In genomic region chr12:116076399-116076798, GRCh38 we compare ENCODE assay signal across 21 cellular contexts.
"Had no signal": no experiment of that assay in that cellular context is flagged by ENCODE, and none has a peak within 500 bp of the region (broad histone marks: within the 10 kb centered on the region; RNA-seq: fewer than 3 reads in every experiment).

No MANE protein-coding gene starts in this region.

- ATAC-seq: activated CD8-positive, alpha-beta T cell treated with anti-CD3 and anti-CD28 coated beads, Interleukin-2, amount 10 ng/mL, durations not matched to agents 7 days and 5 days; activated naive CD4-positive, alpha-beta T cell treated with anti-CD3 and anti-CD28 coated beads, Interleukin-2, amount 50 U/mL, for 72 hours; body of pancreas; natural killer cell treated with Interleukin-12 subunit alpha and Interleukin-12 subunit beta and Interleukin-15 and Interleukin-18, amount 100 ng/mL, for 72 hours; stimulated activated naive CD8-positive, alpha-beta T cell treated with anti-CD3 and anti-CD28 coated beads, Interleukin-15, Interleukin-2, amounts not matched to agents 100 U/mL and 50 U/mL, for 24 hours had no signal

- H3K36me3 Mint-ChIP-seq: activated naive CD4-positive, alpha-beta T cell treated with anti-CD3 and anti-CD28 coated beads, Interleukin-2, amount 50 U/mL, for 72 hours; natural killer cell treated with Interleukin-12 subunit alpha and Interleukin-12 subunit beta and Interleukin-15 and Interleukin-18, amount 100 ng/mL, for 72 hours had no signal

- DNase-seq: activated B cell treated with CpG ODN at 0.5 μM for 24 hours; activated CD4-positive, alpha-beta T cell treated with anti-CD3 and anti-CD28 coated beads, Interleukin-2, amount 10 ng/mL, durations not matched to agents 24 days and 14 days; activated CD8-positive, alpha-beta memory T cell treated with anti-CD3 and anti-CD28 coated beads, Interleukin-2, amount 50 U/mL, for 4 hours; activated CD8-positive, alpha-beta T cell treated with anti-CD3 and anti-CD28 coated beads, Interleukin-2, amount 10 ng/mL, durations not matched to agents 7 days and 5 days; activated gamma-delta T cell; activated T-cell treated with anti-CD3 and anti-CD28 coated beads, Interleukin-2, amount 50 U/mL, for 48 hours; body of pancreas; dorsolateral prefrontal cortex; endodermal cell; erythroblast; foreskin melanocyte; nucleus accumbens; stimulated activated CD4-positive, alpha-beta T cell treated with anti-CD3 and anti-CD28 coated beads, Interleukin-4, amount 100 ng/mL, for 24 hours; stimulated activated CD8-positive, alpha-beta memory T cell treated with anti-CD3 and anti-CD28 coated beads, Interleukin-4, amount 100 ng/mL, for 48 hours; stimulated activated naive CD8-positive, alpha-beta T cell treated with anti-CD3 and anti-CD28 coated beads, Interleukin-15, Interleukin-2, amounts not matched to agents 100 U/mL and 50 U/mL, for 24 hours; upper lobe of left lung had no signal

- H3K4me3 ChIP-seq: body of pancreas, dorsolateral prefrontal cortex, right atrium auricular region, skin epidermis, upper lobe of left lung had no signal

- H3K27ac ChIP-seq: body of pancreas, dorsolateral prefrontal cortex, right atrium auricular region, upper lobe of left lung had no signal

- H3K27me3 Mint-ChIP-seq: activated B cell treated with CpG ODN at 0.5 μM for 24 hours; activated CD4-positive, alpha-beta T cell treated with anti-CD3 and anti-CD28 coated beads, Interleukin-2, amount 10 ng/mL, durations not matched to agents 24 days and 14 days; natural killer cell treated with Interleukin-12 subunit alpha and Interleukin-12 subunit beta and Interleukin-15 and Interleukin-18, amount 100 ng/mL, for 72 hours; progenitor cell of endocrine pancreas had no signal

- H3K4me3 Mint-ChIP-seq: activated B cell treated with CpG ODN at 0.5 μM for 24 hours; activated CD4-positive, alpha-beta T cell treated with anti-CD3 and anti-CD28 coated beads, Interleukin-2, amount 10 ng/mL, durations not matched to agents 24 days and 14 days; activated CD8-positive, alpha-beta T cell treated with anti-CD3 and anti-CD28 coated beads, Interleukin-2, amount 10 ng/mL, durations not matched to agents 7 days and 5 days; endodermal cell; natural killer cell treated with Interleukin-12 subunit alpha and Interleukin-12 subunit beta and Interleukin-15 and Interleukin-18, amount 100 ng/mL, for 72 hours had no signal

- H3K27ac Mint-ChIP-seq: activated B cell treated with CpG ODN at 0.5 μM for 24 hours; activated CD4-positive, alpha-beta T cell treated with anti-CD3 and anti-CD28 coated beads, Interleukin-2, amount 10 ng/mL, durations not matched to agents 24 days and 14 days; activated CD8-positive, alpha-beta T cell treated with anti-CD3 and anti-CD28 coated beads, Interleukin-2, amount 10 ng/mL, durations not matched to agents 7 days and 5 days; activated naive CD4-positive, alpha-beta T cell treated with anti-CD3 and anti-CD28 coated beads, Interleukin-2, amount 50 U/mL, for 72 hours; endodermal cell had no signal

- H3K9me3 Mint-ChIP-seq: activated B cell treated with CpG ODN at 0.5 μM for 24 hours; activated CD4-positive, alpha-beta T cell treated with anti-CD3 and anti-CD28 coated beads, Interleukin-2, amount 10 ng/mL, durations not matched to agents 24 days and 14 days; activated naive CD4-positive, alpha-beta T cell treated with anti-CD3 and anti-CD28 coated beads, Interleukin-2, amount 50 U/mL, for 72 hours; endodermal cell; natural killer cell treated with Interleukin-12 subunit alpha and Interleukin-12 subunit beta and Interleukin-15 and Interleukin-18, amount 100 ng/mL, for 72 hours had no signal
